In genomic region chr13:92143766-92144165, GRCh38 we compare ENCODE assay signal across 29 cellular contexts.
DNase-seq lines count a peak whose midpoint lies in the region; ATAC-seq and TF ChIP-seq lines count a peak whose summit lies in the region.
"Had no signal": no experiment of that assay in that cellular context is flagged by ENCODE, and none has a peak within 500 bp of the region (broad histone marks: within the 10 kb centered on the region; RNA-seq: fewer than 3 reads in every experiment).

No MANE protein-coding gene starts in this region.

- no peaks in the 10 kb centered on the region for H3K36me3 ChIP-seq in cardiac muscle cell
- no peaks in the 10 kb centered on the region for H3K36me3 ChIP-seq in RWPE2 (ENCODE audit: low read depth)
- H3K36me3 ChIP-seq: adrenal gland, gastrocnemius medialis had no signal

- H3K36me3 Mint-ChIP-seq in activated CD8-positive, alpha-beta memory T cell treated with anti-CD3 and anti-CD28 coated beads, Interleukin-2, amount 10 ng/mL, durations not matched to agents 7 days and 5 days, result no peaks in the 10 kb centered on the region
- H3K36me3 Mint-ChIP-seq: activated CD4-positive, alpha-beta memory T cell treated with anti-CD3 and anti-CD28 coated beads for 36 hours; activated naive CD4-positive, alpha-beta T cell treated with anti-CD3 and anti-CD28 coated beads, Interleukin-2, amount 10 ng/mL, durations not matched to agents 7 days and 5 days had no signal

- intact Hi-C loops in left ventricle myocardium superior (cut with micrococcal nuclease), result no loop called here

- ATAC-seq in left ventricle myocardium superior (no peak), RWPE2 (ENCODE audit: low read depth) (no peak)
- ATAC-seq in activated CD8-positive, alpha-beta memory T cell treated with anti-CD3 and anti-CD28 coated beads, Interleukin-2, amount 10 ng/mL, durations not matched to agents 7 days and 5 days, result no peak
- ATAC-seq: activated T-helper 17 cell treated with anti-CD3 and anti-CD28 coated beads, Interleukin-2, amount 50 U/mL, for 72 hours; body of pancreas; gastrocnemius medialis had no signal

- DNase-seq in cardiac muscle cell (ENCODE audit: low read depth in 1 of 2, low spot score in 1 of 2) (peak; percentile 4 to 18), left ventricle myocardium superior (no peak), RWPE2 (ENCODE audit: low spot score) (no peak), left kidney (ENCODE audit: low read depth, low spot score) (peak; percentile 16), T-helper 9 cell (no peak), NCI-H2227 treated with DMSO at 0.1 percent for 48 hours (lab: John Stamatoyannopoulos, UW) (no peak)
- no peak for DNase-seq in activated CD8-positive, alpha-beta memory T cell treated with anti-CD3 and anti-CD28 coated beads, Interleukin-2, amount 50 U/mL, for 48 hours
- no peak for DNase-seq in activated CD8-positive, alpha-beta memory T cell treated with anti-CD3 and anti-CD28 coated beads, Interleukin-2, amount 10 ng/mL, durations not matched to agents 7 days and 5 days
- DNase-seq: activated CD4-positive, alpha-beta memory T cell treated with anti-CD3 and anti-CD28 coated beads for 36 hours; activated CD4-positive, CD25-positive, alpha-beta regulatory T cell treated with anti-CD3 and anti-CD28 coated beads, Interleukin-2, amount 50 U/mL, for 72 hours; activated naive CD4-positive, alpha-beta T cell treated with anti-CD3 and anti-CD28 coated beads, Interleukin-2, amount 10 ng/mL, durations not matched to agents 7 days and 5 days; adrenal gland; AML-193; body of pancreas; CD4-positive, alpha-beta T cell; DMS 273 treated with DMSO at 0.1 percent for 48 hours; gastrocnemius medialis; mammary epithelial cell; NCI-H2029; NCI-H526; nephron progenitor cell; retina; stimulated activated CD4-positive, alpha-beta T cell treated with anti-CD3 and anti-CD28 coated beads, Interleukin-1b, Interleukin-23, amount 100 ng/mL, for 48 hours; stimulated activated naive CD4-positive, alpha-beta T cell treated with Interleukin-2 at 50 U/mL for 16 hours had no signal

- H3K4me1 ChIP-seq in cardiac muscle cell (ENCODE audit: low read depth), result no peaks in the 10 kb centered on the region
- H3K4me1 ChIP-seq in RWPE2 (ENCODE audit: insufficient read depth, poor library complexity, severe bottlenecking), result no peaks in the 10 kb centered on the region
- H3K4me1 ChIP-seq: adrenal gland, body of pancreas, gastrocnemius medialis had no signal

- H3K4me1 Mint-ChIP-seq in activated CD8-positive, alpha-beta memory T cell treated with anti-CD3 and anti-CD28 coated beads, Interleukin-2, amount 10 ng/mL, durations not matched to agents 7 days and 5 days, result no peaks in the 10 kb centered on the region
- H3K4me1 Mint-ChIP-seq: activated naive CD4-positive, alpha-beta T cell treated with anti-CD3 and anti-CD28 coated beads, Interleukin-2, amount 10 ng/mL, durations not matched to agents 7 days and 5 days; activated T-helper 17 cell treated with anti-CD3 and anti-CD28 coated beads, Interleukin-2, amount 50 U/mL, for 72 hours; nephron progenitor cell had no signal

- H3K4me3 ChIP-seq in cardiac muscle cell, result no peak overlapping the region
- H3K4me3 ChIP-seq in RWPE2 (ENCODE audit: severe bottlenecking), result no peak overlapping the region
- H3K4me3 ChIP-seq: adrenal gland, body of pancreas, gastrocnemius medialis, smooth muscle cell had no signal

- no peaks in the 10 kb centered on the region for H3K27me3 ChIP-seq in cardiac muscle cell
- peaks cover 4% of the 10 kb centered on the region for H3K27me3 ChIP-seq in RWPE2 (ENCODE audit: insufficient read depth, poor library complexity, severe bottlenecking)
- H3K27me3 ChIP-seq: adrenal gland, body of pancreas, gastrocnemius medialis had no signal

- H3K27me3 Mint-ChIP-seq in activated CD8-positive, alpha-beta memory T cell treated with anti-CD3 and anti-CD28 coated beads, Interleukin-2, amount 10 ng/mL, durations not matched to agents 7 days and 5 days, result no peaks in the 10 kb centered on the region
- H3K27me3 Mint-ChIP-seq: activated CD4-positive, alpha-beta memory T cell treated with anti-CD3 and anti-CD28 coated beads for 36 hours; activated naive CD4-positive, alpha-beta T cell treated with anti-CD3 and anti-CD28 coated beads, Interleukin-2, amount 10 ng/mL, durations not matched to agents 7 days and 5 days; activated T-helper 17 cell treated with anti-CD3 and anti-CD28 coated beads, Interleukin-2, amount 50 U/mL, for 72 hours; CD4-positive, alpha-beta T cell had no signal

- no peak overlapping the region for H3K4me3 Mint-ChIP-seq in activated CD8-positive, alpha-beta memory T cell treated with anti-CD3 and anti-CD28 coated beads, Interleukin-2, amount 10 ng/mL, durations not matched to agents 7 days and 5 days
- H3K4me3 Mint-ChIP-seq: activated CD4-positive, alpha-beta memory T cell treated with anti-CD3 and anti-CD28 coated beads for 36 hours; activated naive CD4-positive, alpha-beta T cell treated with anti-CD3 and anti-CD28 coated beads, Interleukin-2, amount 10 ng/mL, durations not matched to agents 7 days and 5 days; activated T-helper 17 cell treated with anti-CD3 and anti-CD28 coated beads, Interleukin-2, amount 50 U/mL, for 72 hours; CD4-positive, alpha-beta T cell; nephron progenitor cell; T-helper 1 cell treated with Interleukin-12 subunit alpha and Interleukin-12 subunit beta and Interleukin-4 antibody, amounts not matched to agents 30 μg/mL and 1 μg/mL, for 36 hours had no signal

- no peak overlapping the region for H3K27ac Mint-ChIP-seq in activated CD8-positive, alpha-beta memory T cell treated with anti-CD3 and anti-CD28 coated beads, Interleukin-2, amount 10 ng/mL, durations not matched to agents 7 days and 5 days
- H3K27ac Mint-ChIP-seq: activated CD4-positive, alpha-beta memory T cell treated with anti-CD3 and anti-CD28 coated beads for 36 hours; activated naive CD4-positive, alpha-beta T cell treated with anti-CD3 and anti-CD28 coated beads, Interleukin-2, amount 10 ng/mL, durations not matched to agents 7 days and 5 days; activated T-helper 17 cell treated with anti-CD3 and anti-CD28 coated beads, Interleukin-2, amount 50 U/mL, for 72 hours; CD4-positive, alpha-beta T cell; nephron progenitor cell; T-helper 1 cell treated with Interleukin-12 subunit alpha and Interleukin-12 subunit beta and Interleukin-4 antibody, amounts not matched to agents 30 μg/mL and 1 μg/mL, for 36 hours had no signal

- CTCF ChIA-PET in activated CD8-positive, alpha-beta memory T cell treated with anti-CD3 and anti-CD28 coated beads, Interleukin-2, amount 10 ng/mL, durations not matched to agents 7 days and 5 days (lab: Charles Lee), result no interaction called here

- TF ChIP-seq CTCF in cardiac muscle cell (IDR thresholded peaks at IDR 0.05; ENCODE audit: low read depth, low read length), result no peak
- peak; percentile 7 for TF ChIP-seq CTCF in RWPE2 (IDR thresholded peaks at IDR 0.05; ENCODE audit: poor library complexity, severe bottlenecking)

- H3K27ac ChIP-seq in cardiac muscle cell, result no peak overlapping the region
- no peak overlapping the region for H3K27ac ChIP-seq in RWPE2 (ENCODE audit: poor library complexity, severe bottlenecking)
- H3K27ac ChIP-seq: adrenal gland, body of pancreas, gastrocnemius medialis, HL-60, KMS-11 had no signal

- H3K9me3 ChIP-seq in cardiac muscle cell (ENCODE audit: low read depth) (no peaks in the 10 kb centered on the region), RWPE2 (ENCODE audit: severe bottlenecking) (no peaks in the 10 kb centered on the region)
- H3K9me3 ChIP-seq: adrenal gland, body of pancreas, gastrocnemius medialis had no signal

- peaks cover 2% of the 10 kb centered on the region for H3K9me3 Mint-ChIP-seq in activated CD8-positive, alpha-beta memory T cell treated with anti-CD3 and anti-CD28 coated beads, Interleukin-2, amount 10 ng/mL, durations not matched to agents 7 days and 5 days (ENCODE audit: low read depth)
- H3K9me3 Mint-ChIP-seq: activated naive CD4-positive, alpha-beta T cell treated with anti-CD3 and anti-CD28 coated beads, Interleukin-2, amount 10 ng/mL, durations not matched to agents 7 days and 5 days; CD4-positive, alpha-beta T cell; nephron progenitor cell; T-helper 1 cell treated with Interleukin-12 subunit alpha and Interleukin-12 subunit beta and Interleukin-4 antibody, amounts not matched to agents 30 μg/mL and 1 μg/mL, for 36 hours had no signal

Comparison
In these comparisons a context has a peak if more than half of its experiments do, and no peak if none do; other contexts are left out.
1. DNase-seq: peak in cardiac muscle cell (2 of 2) and left kidney (single experiment); none in left ventricle myocardium superior (single experiment), RWPE2 (single experiment), T-helper 9 cell (single experiment), activated CD8-positive, alpha-beta memory T cell treated with anti-CD3 and anti-CD28 coated beads, Interleukin-2, amount 50 U/mL, for 48 hours (single experiment), activated CD8-positive, alpha-beta memory T cell treated with anti-CD3 and anti-CD28 coated beads, Interleukin-2, amount 10 ng/mL, durations not matched to agents 7 days and 5 days (single experiment) and NCI-H2227 treated with DMSO at 0.1 percent for 48 hours (single experiment).